ENCODE assay signal across 10 cellular contexts in the genomic region with DNA sequence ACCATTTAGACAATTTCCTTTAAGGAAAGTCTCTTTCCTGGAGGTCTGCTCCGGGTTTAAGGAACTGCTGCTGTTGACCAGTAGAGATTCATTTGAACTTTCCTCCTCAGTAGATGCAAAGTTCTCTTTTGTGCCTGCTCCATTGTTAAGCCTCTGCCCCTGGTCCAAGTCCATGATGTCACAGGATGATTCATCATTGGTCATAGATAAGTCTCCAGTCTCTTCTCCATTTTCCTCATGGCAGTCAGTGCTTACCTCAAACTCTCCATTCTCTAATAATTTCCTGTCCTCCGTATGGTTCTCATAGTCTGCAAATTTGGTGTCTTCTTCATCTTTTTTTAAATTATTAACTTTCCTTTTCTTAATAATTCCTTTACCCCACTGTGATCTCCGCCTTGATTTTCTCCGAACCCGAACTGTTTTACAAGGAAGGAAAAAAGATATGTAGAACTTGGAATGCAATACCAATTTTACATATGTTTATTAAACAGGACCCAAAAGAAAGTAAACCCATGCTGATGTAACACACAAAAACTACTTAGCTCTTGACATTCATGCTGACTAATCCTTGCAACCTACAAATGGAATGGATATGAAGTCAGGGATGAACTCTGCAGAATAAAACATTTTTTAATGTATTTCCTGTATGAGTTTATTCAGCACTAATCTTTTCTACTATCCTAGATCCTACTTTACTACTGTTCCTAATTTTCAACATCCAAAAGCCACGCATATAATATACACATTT.
DNase-seq lines count a peak whose midpoint lies in the region; ATAC-seq, FAIRE-seq and TF ChIP-seq lines count a peak whose summit lies in the region.
"Had no signal": no experiment of that assay in that cellular context is flagged by ENCODE, and none has a peak within 500 bp of the region (broad histone marks: within the 10 kb centered on the region; RNA-seq: fewer than 3 reads in every experiment).

No MANE protein-coding gene starts in this region.

- peaks cover 0 to 20% (median 7%) of the 10 kb centered on the region in 12 donors for H3K4me1 ChIP-seq in heart left ventricle
- peaks cover 27% of the 10 kb centered on the region for H3K4me1 ChIP-seq in left ventricle myocardium inferior
- no peaks in the 10 kb centered on the region for H3K4me1 ChIP-seq in small intestine (ENCODE audit: control insufficient read depth in 2 of 2, insufficient read depth in 1 of 2, low read depth in 1 of 2, low read length in 1 of 2)
- H3K4me1 ChIP-seq: parathyroid adenoma had no signal

- H3K36me3 ChIP-seq in heart left ventricle: peaks cover 0 to 63% (median 44%) of the 10 kb centered on the region in 9 donors
- H3K36me3 ChIP-seq in left ventricle myocardium inferior: peaks cover 21% of the 10 kb centered on the region
- peaks cover 0 to 5% of the 10 kb centered on the region in 2 donors for H3K36me3 ChIP-seq in small intestine (ENCODE audit: control insufficient read depth in 2 of 2, insufficient read depth in 2 of 2, low read length in 2 of 2)

- H3K27me3 ChIP-seq in heart left ventricle: no peaks in the 10 kb centered on the region
- no peaks in the 10 kb centered on the region for H3K27me3 ChIP-seq in left ventricle myocardium inferior (ENCODE audit: low read depth)
- H3K27me3 ChIP-seq in small intestine (ENCODE audit: control insufficient read depth in 2 of 2, insufficient read depth in 2 of 2, low read length in 2 of 2): no peaks in the 10 kb centered on the region
- H3K27me3 ChIP-seq: BLaER1 treated with 17β-estradiol and CSF1 and Interleukin-3, amounts not matched to agents 10 nM and 100 nM had no signal

- H3K4me3 ChIP-seq in heart left ventricle (no peak overlapping the region), left ventricle myocardium inferior (no peak overlapping the region), foreskin fibroblast (ENCODE audit: low read depth in 1 of 2, low read length in 2 of 2) (no peak overlapping the region), small intestine (ENCODE audit: low read depth in 1 of 2, low read length in 2 of 2) (no peak overlapping the region)
- H3K4me3 ChIP-seq: BLaER1 treated with 17β-estradiol and CSF1 and Interleukin-3, amounts not matched to agents 10 nM and 100 nM had no signal

- H3K27ac ChIP-seq in heart left ventricle (peak overlapping the region in 1 of 12 donors; percentile 19), left ventricle myocardium inferior (replicated peaks) (no peak overlapping the region), small intestine (ENCODE audit: low read depth in 1 of 2, low read length in 1 of 2) (peak overlapping the region in 1 of 2 donors; percentile 24)
- H3K27ac ChIP-seq: BLaER1 treated with 17β-estradiol and CSF1 and Interleukin-3, amounts not matched to agents 10 nM and 100 nM; parathyroid adenoma had no signal

- DNase-seq in heart left ventricle (peak in 1 of 5 donors; percentile 33), left ventricle myocardium inferior (no peak), foreskin fibroblast (peak; percentile 73 to 89), small intestine (peak; percentile 88), NCI-H526 (lab: John Stamatoyannopoulos, UW) (no peak), medulla oblongata (ENCODE audit: extremely low spot score) (no peak)

- WGBS in heart left ventricle, 4 donors: 78 to 86% (median 83%) methylated on average over 6 of the region's 6 CpGs
- 81 to 88% (median 83%) methylated on average over 6 of the region's 6 CpGs for WGBS in small intestine, 3 donors

- TF ChIP-seq POLR2A in heart left ventricle (IDR thresholded peaks at IDR 0.05): no peak

- intact Hi-C loops in heart left ventricle (cut with DNase I): loop anchor here in 4 of 10 donors (10.0 kb wide), 3 partner anchors 113 to 383 kb away; partner anchors contain the start of gene KLHL29 (in 1 of the 4)
- intact Hi-C loops in left ventricle myocardium inferior (cut with micrococcal nuclease): no loop called here

- H3K9me3 ChIP-seq in heart left ventricle: no peaks in the 10 kb centered on the region
- no peaks in the 10 kb centered on the region for H3K9me3 ChIP-seq in left ventricle myocardium inferior (replicated peaks)
- no peaks in the 10 kb centered on the region for H3K9me3 ChIP-seq in small intestine (ENCODE audit: control insufficient read depth, low read depth)
- H3K9me3 ChIP-seq: BLaER1 treated with 17β-estradiol and CSF1 and Interleukin-3, amounts not matched to agents 10 nM and 100 nM had no signal

- no peak for TF ChIP-seq CTCF in heart left ventricle (IDR thresholded peaks at IDR 0.05)
- no peak for TF ChIP-seq CTCF in left ventricle myocardium inferior (IDR thresholded peaks at IDR 0.05; ENCODE audit: borderline replicate concordance)
- TF ChIP-seq CTCF in foreskin fibroblast (IDR thresholded peaks at IDR 0.05; ENCODE audit: low read depth, low read length): no peak

- ATAC-seq in heart left ventricle (peak in 3 of 4 donors; percentile 62 to 90 (median 68)), SK-N-SH treated with all-trans-retinoic acid at 6 μM for 48 hours (peak; percentile 74), HG02623 (IDR thresholded peaks at IDR 0.05; ENCODE audit: unreplicated experiment) (no peak)

- FAIRE-seq in small intestine (lab: Jason Lieb, UNC): no peak

TF ChIP-seq in SK-N-SH treated with all-trans-retinoic acid at 6 μM for 48 hours, 23 proteins besides CTCF, POLR2A, EP300 and RAD21:
- no peak for TF ChIP-seq GLIS3 (CRISPR knock-in tag; IDR thresholded peaks at IDR 0.05)
- TF ChIP-seq RARB (CRISPR knock-in tag; IDR thresholded peaks at IDR 0.05): no peak
- TF ChIP-seq, protein P1, sequence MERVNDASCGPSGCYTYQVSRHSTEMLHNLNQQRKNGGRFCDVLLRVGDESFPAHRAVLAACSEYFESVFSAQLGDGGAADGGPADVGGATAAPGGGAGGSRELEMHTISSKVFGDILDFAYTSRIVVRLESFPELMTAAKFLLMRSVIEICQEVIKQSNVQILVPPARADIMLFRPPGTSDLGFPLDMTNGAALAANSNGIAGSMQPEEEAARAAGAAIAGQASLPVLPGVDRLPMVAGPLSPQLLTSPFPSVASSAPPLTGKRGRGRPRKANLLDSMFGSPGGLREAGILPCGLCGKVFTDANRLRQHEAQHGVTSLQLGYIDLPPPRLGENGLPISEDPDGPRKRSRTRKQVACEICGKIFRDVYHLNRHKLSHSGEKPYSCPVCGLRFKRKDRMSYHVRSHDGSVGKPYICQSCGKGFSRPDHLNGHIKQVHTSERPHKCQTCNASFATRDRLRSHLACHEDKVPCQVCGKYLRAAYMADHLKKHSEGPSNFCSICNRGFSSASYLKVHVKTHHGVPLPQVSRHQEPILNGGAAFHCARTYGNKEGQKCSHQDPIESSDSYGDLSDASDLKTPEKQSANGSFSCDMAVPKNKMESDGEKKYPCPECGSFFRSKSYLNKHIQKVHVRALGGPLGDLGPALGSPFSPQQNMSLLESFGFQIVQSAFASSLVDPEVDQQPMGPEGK (CRISPR knock-in tag; IDR thresholded peaks at IDR 0.05; ENCODE audit: borderline replicate concordance): no peak
- no peak for TF ChIP-seq ZFP3 (CRISPR knock-in tag; IDR thresholded peaks at IDR 0.05)

Comparison
In these comparisons a context has a peak if more than half of its experiments do, and no peak if none do; other contexts are left out.
1. DNase-seq: peak in foreskin fibroblast (2 of 2) and small intestine (single experiment); none in left ventricle myocardium inferior (single experiment), NCI-H526 (0 of 2) and medulla oblongata (single experiment).